In the genomic region with DNA sequence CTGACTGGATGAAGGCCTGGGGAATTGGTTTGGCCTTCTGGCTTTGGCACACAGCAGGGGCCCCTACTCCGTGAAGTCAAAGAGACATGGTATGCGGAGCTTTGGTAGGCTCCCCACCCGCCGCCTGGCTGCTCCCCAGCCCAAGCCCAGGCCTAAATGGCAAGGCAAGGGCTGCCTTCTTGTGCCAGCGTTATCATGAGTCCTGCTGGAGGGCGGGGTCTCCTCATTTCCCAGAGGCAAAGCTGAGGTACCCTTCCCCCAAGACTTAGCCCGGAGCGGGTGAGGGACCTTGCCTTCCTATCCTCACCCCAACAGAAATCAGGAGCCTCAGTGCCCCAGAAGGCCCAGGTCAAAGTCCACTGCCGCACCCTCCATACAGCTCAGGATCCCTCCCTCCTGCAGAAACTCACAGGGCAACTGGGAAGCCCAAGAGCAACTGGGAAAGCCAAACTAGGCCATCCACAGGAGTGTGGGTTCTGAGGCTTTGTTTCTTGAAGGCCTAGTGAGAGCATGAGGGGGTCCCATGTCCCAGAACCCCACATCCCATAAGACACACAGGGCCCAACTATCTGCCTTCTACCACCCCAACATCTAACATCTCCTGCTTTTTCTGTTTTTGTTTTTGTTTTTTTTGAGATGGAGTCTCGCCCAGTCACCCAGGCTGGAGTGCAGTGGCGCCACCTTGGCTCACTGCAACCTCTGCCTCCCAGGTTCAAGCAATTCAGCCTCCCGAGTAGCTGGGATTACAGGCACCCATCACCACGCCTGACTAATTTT, we compare ENCODE assay signal across 14 cellular contexts. TPM values are rescaled to one million over a fixed set of nuclear protein-coding genes. Genes with fewer than 3 reads are reported as not detected.
DNase-seq lines count a peak whose midpoint lies in the region; ATAC-seq and TF ChIP-seq lines count a peak whose summit lies in the region.
"Had no signal": no experiment of that assay in that cellular context is flagged by ENCODE, and none has a peak within 500 bp of the region (broad histone marks: within the 10 kb centered on the region; RNA-seq: fewer than 3 reads in every experiment).

No MANE protein-coding gene starts in this region.

- no peaks in the 10 kb centered on the region for H3K27me3 Mint-ChIP-seq in natural killer cell treated with Interleukin-12 subunit alpha and Interleukin-12 subunit beta and Interleukin-15 and Interleukin-18, amount 100 ng/mL, for 72 hours

- H3K27me3 ChIP-seq in BLaER1 treated with 17β-estradiol and CSF1 and Interleukin-3, amounts not matched to agents 10 nM and 100 nM, result no peaks in the 10 kb centered on the region
- H3K27me3 ChIP-seq: body of pancreas had no signal

- H3K27ac ChIP-seq in BLaER1 treated with 17β-estradiol and CSF1 and Interleukin-3, amounts not matched to agents 10 nM and 100 nM, result peak overlapping the region in 10 of 11 experiments; percentile 66 to 84 (median 80); a peak in 16 of 22 replicates
- peak overlapping the region; percentile 87 to 96 for H3K27ac ChIP-seq in coronary artery
- H3K27ac ChIP-seq: body of pancreas, HL-60 had no signal

- peak overlapping the region; percentile 70 for H3K4me3 Mint-ChIP-seq in natural killer cell treated with Interleukin-12 subunit alpha and Interleukin-12 subunit beta and Interleukin-15 and Interleukin-18, amount 100 ng/mL, for 72 hours

- H3K36me3 ChIP-seq in BLaER1 treated with 17β-estradiol and CSF1 and Interleukin-3, amounts not matched to agents 10 nM and 100 nM, result peaks cover 0 to 11% (median 1%) of the 10 kb centered on the region in 11 experiments; a peak in 6 of 22 replicates

- H4K20me1 ChIP-seq in BLaER1 treated with 17β-estradiol and CSF1 and Interleukin-3, amounts not matched to agents 10 nM and 100 nM, result peaks cover 0 to 14% (median 0%) of the 10 kb centered on the region in 11 experiments; a peak in 2 of 22 replicates

- H3K4me2 ChIP-seq in BLaER1 treated with 17β-estradiol and CSF1 and Interleukin-3, amounts not matched to agents 10 nM and 100 nM, result peak overlapping the region; percentile 75 to 97 (median 89)
- H3K4me2 ChIP-seq: SK-N-SH had no signal

- H3K4me1 ChIP-seq in BLaER1 treated with 17β-estradiol and CSF1 and Interleukin-3, amounts not matched to agents 10 nM and 100 nM, result peaks cover 69 to 82% (median 78%) of the 10 kb centered on the region in 10 experiments

- H3K9me3 Mint-ChIP-seq in natural killer cell treated with Interleukin-12 subunit alpha and Interleukin-12 subunit beta and Interleukin-15 and Interleukin-18, amount 100 ng/mL, for 72 hours, result no peaks in the 10 kb centered on the region

- peaks cover 56 to 58% of the 10 kb centered on the region in 2 donors for H3K4me1 Mint-ChIP-seq in natural killer cell treated with Interleukin-12 subunit alpha and Interleukin-12 subunit beta and Interleukin-15 and Interleukin-18, amount 100 ng/mL, for 72 hours (ENCODE audit: low read depth in 2 of 2)

- ATAC-seq in natural killer cell treated with Interleukin-12 subunit alpha and Interleukin-12 subunit beta and Interleukin-15 and Interleukin-18, amount 100 ng/mL, for 72 hours, result no peak
- no peak for ATAC-seq in GM21723 (IDR thresholded peaks at IDR 0.05; ENCODE audit: unreplicated experiment)
- no peak for ATAC-seq in activated CD4-positive, CD25-positive, alpha-beta regulatory T cell treated with anti-CD3 and anti-CD28 coated beads, Interleukin-2, amount 50 U/mL, for 24 hours
- ATAC-seq: body of pancreas, esophagus mucosa had no signal

- H3K9ac ChIP-seq in BLaER1 treated with 17β-estradiol and CSF1 and Interleukin-3, amounts not matched to agents 10 nM and 100 nM, result peak overlapping the region in 3 of 11 experiments; percentile 62 to 70 (median 68); a peak in 7 of 22 replicates
- H3K9ac ChIP-seq: SK-N-SH had no signal

- in situ Hi-C loops in KBM-7 (cut with MboI; ENCODE audit: low pct_unique_long_range_greater_than_20kb, low sequenced_read_pairs), result no loop called here

- H3K36me3 Mint-ChIP-seq in natural killer cell treated with Interleukin-12 subunit alpha and Interleukin-12 subunit beta and Interleukin-15 and Interleukin-18, amount 100 ng/mL, for 72 hours, result no peaks in the 10 kb centered on the region

- DNase-seq in HT-29 (ENCODE audit: low spot score) (peak; percentile 67), coronary artery (ENCODE audit: low spot score) (no peak), DMS53 (lab: John Stamatoyannopoulos, UW) (no peak), KBM-7 (no peak)
- DNase-seq in natural killer cell treated with Interleukin-12 subunit alpha and Interleukin-12 subunit beta and Interleukin-15 and Interleukin-18, amount 100 ng/mL, for 72 hours (ENCODE audit: low spot score), result no peak
- DNase-seq: activated CD8-positive, alpha-beta memory T cell treated with anti-CD3 and anti-CD28 coated beads for 24 hours; body of pancreas; NCI-H748 treated with DMSO at 0.1 percent for 48 hours; SK-N-SH had no signal

- TF ChIP-seq CTCF in coronary artery (IDR thresholded peaks at IDR 0.05), result no peak

- peak overlapping the region; percentile 94 to 98 for H3K27ac Mint-ChIP-seq in natural killer cell treated with Interleukin-12 subunit alpha and Interleukin-12 subunit beta and Interleukin-15 and Interleukin-18, amount 100 ng/mL, for 72 hours

- H3K4me3 ChIP-seq in BLaER1 treated with 17β-estradiol and CSF1 and Interleukin-3, amounts not matched to agents 10 nM and 100 nM, result no peak overlapping the region
- peak overlapping the region; percentile 31 for H3K4me3 ChIP-seq in coronary artery
- H3K4me3 ChIP-seq: body of pancreas had no signal

- H3K9me3 ChIP-seq in BLaER1 treated with 17β-estradiol and CSF1 and Interleukin-3, amounts not matched to agents 10 nM and 100 nM (replicated peaks in 1 of 11), result no peaks in the 10 kb centered on the region
- H3K9me3 ChIP-seq: body of pancreas, SK-N-SH had no signal

RNA-seq across cellular contexts. Expression of a gene that starts 9.3 kb away (rescaled TPM):
- 34.6 and 39.1 TPM in 2 replicates for total RNA-seq in HT-29 (2014; rRNA removed; shearing (Covaris generic))
- 10 to 100 TPM in 1 of 2 donors, 1 to 10 TPM in 1; 8.8 to 13.7 TPM for total RNA-seq in natural killer cell treated with Interleukin-12 subunit alpha and Interleukin-12 subunit beta and Interleukin-15 and Interleukin-18, amount 100 ng/mL, for 72 hours

RNA-seq across cellular contexts. Expression of a gene that starts 10.3 kb away (rescaled TPM):
- 0.25 and 0.65 TPM in 2 replicates for total RNA-seq in HT-29 (2014; rRNA removed; shearing (Covaris generic))
- total RNA-seq in natural killer cell treated with Interleukin-12 subunit alpha and Interleukin-12 subunit beta and Interleukin-15 and Interleukin-18, amount 100 ng/mL, for 72 hours, result not detected

RNA-seq across cellular contexts. Expression of a gene that starts 13.4 kb away (rescaled TPM):
- 1.9 and 2.2 TPM in 2 replicates for total RNA-seq in HT-29 (2014; rRNA removed; shearing (Covaris generic))
- total RNA-seq in natural killer cell treated with Interleukin-12 subunit alpha and Interleukin-12 subunit beta and Interleukin-15 and Interleukin-18, amount 100 ng/mL, for 72 hours, result 1 to 10 TPM; 2.1 to 2.5 TPM

RNA-seq across cellular contexts. Expression of a gene that starts 21.3 kb away (rescaled TPM):
- 91.0 and 110 TPM in 2 replicates for total RNA-seq in HT-29 (2014; rRNA removed; shearing (Covaris generic))
- 1 to 10 TPM; 3.8 to 9.5 TPM for total RNA-seq in natural killer cell treated with Interleukin-12 subunit alpha and Interleukin-12 subunit beta and Interleukin-15 and Interleukin-18, amount 100 ng/mL, for 72 hours

RNA-seq across cellular contexts. Expression of a gene that starts 41.6 kb away (rescaled TPM):
- 50.8 and 54.2 TPM in 2 replicates for total RNA-seq in HT-29 (2014; rRNA removed; shearing (Covaris generic))
- total RNA-seq in natural killer cell treated with Interleukin-12 subunit alpha and Interleukin-12 subunit beta and Interleukin-15 and Interleukin-18, amount 100 ng/mL, for 72 hours, result 100 to 1,000 TPM in 1 of 2 donors, 10 to 100 TPM in 1; 97.9 to 139 TPM
